Comparison of ENCODE assay signal across 20 cellular contexts in genomic region chr12:54298904-54299303, GRCh38. TPM values are rescaled to one million over a fixed set of nuclear protein-coding genes. Genes with fewer than 3 reads are reported as not detected.
DNase-seq lines count a peak whose midpoint lies in the region; ATAC-seq, FAIRE-seq and TF ChIP-seq lines count a peak whose summit lies in the region.
"Had no signal": no experiment of that assay in that cellular context is flagged by ENCODE, and none has a peak within 500 bp of the region (broad histone marks: within the 10 kb centered on the region; RNA-seq: fewer than 3 reads in every experiment).

No MANE protein-coding gene starts in this region.

- CTCF ChIA-PET in HepG2 (lab: Yijun Ruan, JAX; ENCODE audit: low intra/inter-chr PET ratio, low total read pairs): no interaction called here

- no peak for FAIRE-seq in HepG2 (lab: Jason Lieb, UNC)
- FAIRE-seq: RCC 7860 had no signal

- H3K9me3 Mint-ChIP-seq in dendritic cell treated with granulocyte-macrophage colony-stimulating factor and Interleukin-4, amounts not matched to agents 40 ng/mL and 50 ng/mL, for 4 days: no peaks in the 10 kb centered on the region
- no peaks in the 10 kb centered on the region for H3K9me3 Mint-ChIP-seq in nephron progenitor cell
- H3K9me3 Mint-ChIP-seq: GM23338 had no signal

- H3K4me3 ChIP-seq in HepG2 (replicated peaks in 1 of 3; ENCODE audit: insufficient read depth in 1 of 3, low read depth in 2 of 3, low read length in 3 of 3): no peak overlapping the region
- no peak overlapping the region for H3K4me3 ChIP-seq in right lobe of liver
- no peak overlapping the region for H3K4me3 ChIP-seq in gastrocnemius medialis
- H3K4me3 ChIP-seq in GM23248: no peak overlapping the region
- H3K4me3 ChIP-seq: GM23338 had no signal

- H3K27me3 ChIP-seq in HepG2 (ENCODE audit: control insufficient read depth in 1 of 2, insufficient read depth in 2 of 2, low read length in 2 of 2): no peaks in the 10 kb centered on the region
- no peaks in the 10 kb centered on the region for H3K27me3 ChIP-seq in right lobe of liver
- H3K27me3 ChIP-seq in gastrocnemius medialis: no peaks in the 10 kb centered on the region
- H3K27me3 ChIP-seq in GM23248 (replicated peaks; ENCODE audit: insufficient read depth): no peaks in the 10 kb centered on the region

- peak overlapping the region; percentile 82 for H3K27ac Mint-ChIP-seq in dendritic cell treated with granulocyte-macrophage colony-stimulating factor and Interleukin-4, amounts not matched to agents 40 ng/mL and 50 ng/mL, for 4 days
- H3K27ac Mint-ChIP-seq in nephron progenitor cell: no peak overlapping the region
- H3K27ac Mint-ChIP-seq: GM23338 had no signal

- TF ChIP-seq EP300 in HepG2 (IDR thresholded peaks at IDR 0.05; ENCODE audit: low read depth in 2 of 2, low read length in 2 of 2) (no peak), HepG2 (CRISPR knock-in tag; IDR thresholded peaks at IDR 0.05; ENCODE audit: borderline replicate concordance) (no peak)

- H3K9me3 ChIP-seq in HepG2 (ENCODE audit: low read length): no peaks in the 10 kb centered on the region
- no peaks in the 10 kb centered on the region for H3K9me3 ChIP-seq in right lobe of liver
- H3K9me3 ChIP-seq in gastrocnemius medialis: no peaks in the 10 kb centered on the region
- no peaks in the 10 kb centered on the region for H3K9me3 ChIP-seq in GM23248 (ENCODE audit: low read depth)

- H3K4me2 ChIP-seq in HepG2 (ENCODE audit: low read depth, low read length) (peak overlapping the region; percentile 97), GM23248 (ENCODE audit: unreplicated experiment) (no peak overlapping the region)

- H2AFZ ChIP-seq in HepG2 (ENCODE audit: low read length): no peak overlapping the region
- no peak overlapping the region for H2AFZ ChIP-seq in GM23248
- H2AFZ ChIP-seq: GM23338 had no signal

- peaks cover 93% of the 10 kb centered on the region for H3K4me1 ChIP-seq in HepG2 (ENCODE audit: insufficient read depth, low read length)
- peaks cover 0 to 9% (median 0%) of the 10 kb centered on the region in 4 donors for H3K4me1 ChIP-seq in right lobe of liver
- peaks cover 13 to 17% of the 10 kb centered on the region in 2 donors for H3K4me1 ChIP-seq in gastrocnemius medialis
- H3K4me1 ChIP-seq in GM23248 (ENCODE audit: insufficient read depth): peaks cover 17% of the 10 kb centered on the region

- no peaks in the 10 kb centered on the region for H3K27me3 Mint-ChIP-seq in dendritic cell treated with granulocyte-macrophage colony-stimulating factor and Interleukin-4, amounts not matched to agents 40 ng/mL and 50 ng/mL, for 4 days
- H3K27me3 Mint-ChIP-seq in nephron progenitor cell (ENCODE audit: low read depth, poor library complexity): peaks cover 15% of the 10 kb centered on the region

- in situ Hi-C loops in HepG2 (cut with HindIII; ENCODE audit: extremely low pct_ligation_motif_present, low pct_unique_long_range_greater_than_20kb): loop anchor here (5.0 kb wide), 1 partner anchor 63 kb away; the partner anchor contains the start of gene GPR84
- in situ Hi-C loops in gastrocnemius medialis (cut with MboI; ENCODE audit: low sequenced_read_pairs in 4 of 4): no loop called here
- in situ Hi-C loops in GM23248 (cut with MboI): no loop called here

- H3K27ac ChIP-seq in HepG2 (ENCODE audit: extremely low read length, insufficient read depth, low read length): no peak overlapping the region
- no peak overlapping the region for H3K27ac ChIP-seq in right lobe of liver
- H3K27ac ChIP-seq in substantia nigra (ENCODE audit: low read depth, low read length, poor library complexity, severe bottlenecking): no peak overlapping the region
- no peak overlapping the region for H3K27ac ChIP-seq in gastrocnemius medialis
- H3K27ac ChIP-seq in GM23248: no peak overlapping the region
- H3K27ac ChIP-seq: C4-2B had no signal

- TF ChIP-seq POLR2A in HepG2 (IDR thresholded peaks at IDR 0.05; ENCODE audit: insufficient read depth in 1 of 2, low read depth in 2 of 2, low read length in 2 of 2) (no peak), right lobe of liver (IDR thresholded peaks at IDR 0.05) (no peak), gastrocnemius medialis (IDR thresholded peaks at IDR 0.05) (no peak)

- intact Hi-C loops in HepG2 (cut with micrococcal nuclease; ENCODE audit: unreplicated experiment) (no loop called here), right lobe of liver (cut with DNase I) (loop anchor here in 1 of 2 donors (10.0 kb wide), 1 partner anchor 66 kb away; the partner anchor contains the start of gene GPR84), gastrocnemius medialis (cut with DNase I; ENCODE audit: low total_unique reads) (no loop called here)
- intact Hi-C loops in dendritic cell treated with granulocyte-macrophage colony-stimulating factor and Interleukin-4, amounts not matched to agents 40 ng/mL and 50 ng/mL, for 4 days (cut with micrococcal nuclease): loop anchor here (1.0 kb wide), 1 partner anchor 8 kb away; no protein-coding TSS in a partner anchor

- no peaks in the 10 kb centered on the region for H3K9me2 ChIP-seq in GM23248 (ENCODE audit: insufficient read depth)

- ATAC-seq in HepG2 (no peak), right lobe of liver (no peak), gastrocnemius medialis (no peak), GM18517 (IDR thresholded peaks at IDR 0.05; ENCODE audit: unreplicated experiment) (no peak)
- ATAC-seq: GM23338, SK-N-SH treated with all-trans-retinoic acid at 6 μM for 48 hours had no signal

- H3K4me1 Mint-ChIP-seq in dendritic cell treated with granulocyte-macrophage colony-stimulating factor and Interleukin-4, amounts not matched to agents 40 ng/mL and 50 ng/mL, for 4 days (ENCODE audit: low read depth): peaks cover 89% of the 10 kb centered on the region
- peaks cover 81% of the 10 kb centered on the region for H3K4me1 Mint-ChIP-seq in nephron progenitor cell

- peak overlapping the region; percentile 91 for H3K4me3 Mint-ChIP-seq in dendritic cell treated with granulocyte-macrophage colony-stimulating factor and Interleukin-4, amounts not matched to agents 40 ng/mL and 50 ng/mL, for 4 days
- peak overlapping the region; percentile 28 for H3K4me3 Mint-ChIP-seq in nephron progenitor cell

- WGBS in HepG2 (ENCODE audit: low lambda C conversion rate): 92% methylated on average over 5 of the region's 5 CpGs
- 64% methylated on average over 5 of the region's 5 CpGs for WGBS in right lobe of liver (ENCODE audit: insufficient coverage, low coverage, low lambda C conversion rate, missing lambda C conversion rate)
- WGBS in GM23248 (ENCODE audit: low coverage in 1 of 2, low lambda C conversion rate in 2 of 2, missing lambda C conversion rate in 2 of 2), 2 experiments: 61 to 69% methylated on average over 5 of the region's 5 CpGs

- H3K79me2 ChIP-seq in HepG2 (ENCODE audit: insufficient read depth, low read length): peaks cover 4% of the 10 kb centered on the region
- no peaks in the 10 kb centered on the region for H3K79me2 ChIP-seq in GM23248 (ENCODE audit: insufficient read depth)

- no peak for TF ChIP-seq RAD21 in HepG2 (CRISPR knock-in tag; IDR thresholded peaks at IDR 0.05)

- H3K36me3 Mint-ChIP-seq in dendritic cell treated with granulocyte-macrophage colony-stimulating factor and Interleukin-4, amounts not matched to agents 40 ng/mL and 50 ng/mL, for 4 days (ENCODE audit: low read depth): peaks cover 27% of the 10 kb centered on the region
- no peaks in the 10 kb centered on the region for H3K36me3 Mint-ChIP-seq in nephron progenitor cell (ENCODE audit: low read depth)

- H3K36me3 ChIP-seq in HepG2 (replicated peaks in 1 of 2; ENCODE audit: control insufficient read depth in 1 of 2, insufficient read depth in 2 of 2, low read length in 2 of 2) (no peaks in the 10 kb centered on the region), right lobe of liver (no peaks in the 10 kb centered on the region), gastrocnemius medialis (no peaks in the 10 kb centered on the region), GM23248 (ENCODE audit: low read depth) (no peaks in the 10 kb centered on the region)

- POLR2A ChIA-PET in HepG2 (lab: Yijun Ruan, JAX): interaction anchor here (0.9 to 14.6 kb wide), 6 partner anchors 10 to 60 kb away, joined by 3 to 176 read pairs (median 14); partner anchors contain the start of genes CBX5, COPZ1 and HNRNPA1

- H3K9ac ChIP-seq in HepG2 (ENCODE audit: insufficient read depth, low read depth, low read length): no peak overlapping the region
- no peak overlapping the region for H3K9ac ChIP-seq in GM23248

- no peaks in the 10 kb centered on the region for H3F3A ChIP-seq in GM23248 (ENCODE audit: insufficient read depth)

- BruUV-seq in HepG2 (replicated peaks; lab: Mats Ljungman, UMichigan): no TSS peak

- H4K20me1 ChIP-seq in HepG2 (ENCODE audit: insufficient read depth, low read length) (no peaks in the 10 kb centered on the region), GM23248 (ENCODE audit: insufficient read depth) (no peaks in the 10 kb centered on the region)

- DNase-seq in HepG2 (ENCODE audit: low spot score): no peak
- no peak for DNase-seq in right lobe of liver
- no peak for DNase-seq in nephron progenitor cell
- no peak for DNase-seq in substantia nigra (lab: John Stamatoyannopoulos, UW)
- DNase-seq in gastrocnemius medialis: no peak
- DNase-seq in GM23248: no peak
- DNase-seq: DMS53, KBM-7, NCI-H1105, NCI-H187, NCI-H446, NCI-H748 treated with DMSO at 0.1 percent for 48 hours, SHP77 had no signal

- no peak for TF ChIP-seq CTCF in HepG2 (CRISPR knock-in tag; IDR thresholded peaks at IDR 0.05)
- TF ChIP-seq CTCF in right lobe of liver (IDR thresholded peaks at IDR 0.05): no peak
- no peak for TF ChIP-seq CTCF in nephron progenitor cell (IDR thresholded peaks at IDR 0.05)
- TF ChIP-seq CTCF in gastrocnemius medialis (IDR thresholded peaks at IDR 0.05 in 4 of 5, conservative IDR thresholded peaks at IDR 0.05 in 1 of 5): no peak

RNA-seq across cellular contexts. Expression of gene NFE2, which starts 1.9 kb away (rescaled TPM):
- total RNA-seq in HepG2 (2016; rRNA removed; fragmentation: Illumina TruSeq; extraction: Trizol): 7.8 and 8.5 TPM in 2 replicates
- 2.9 and 3.4 TPM in 2 replicates for total RNA-seq in HepG2 (2016; cell fraction: cytosol; rRNA removed; fragmentation: Illumina TruSeq; extraction: Trizol; ENCODE audit: low read depth)
- total RNA-seq in HepG2 (2016; cell fraction: insoluble cytoplasmic fraction; rRNA removed; fragmentation: Illumina TruSeq; extraction: Trizol): 7.5 and 8.1 TPM in 2 replicates
- 6.2 and 6.6 TPM in 2 replicates for total RNA-seq in HepG2 (2016; cell fraction: membrane; rRNA removed; fragmentation: Illumina TruSeq; extraction: Trizol)
- 5.7 and 6.3 TPM in 2 replicates for total RNA-seq in HepG2 (2016; cell fraction: nucleus; rRNA removed; fragmentation: Illumina TruSeq; extraction: Trizol)
- polyA plus RNA-seq in HepG2 (2011; rRNA removed): 4.1 and 4.5 TPM in 2 replicates
- polyA plus RNA-seq in HepG2 (2011; cell fraction: cytosol; rRNA removed): 2.5 and 3.0 TPM in 2 replicates
- 3.5 and 3.8 TPM in 2 replicates for polyA plus RNA-seq in HepG2 (2011; cell fraction: nucleus; rRNA removed)
- polyA plus RNA-seq in HepG2 (2012): 1.3 and 1.8 TPM in 2 replicates
- polyA plus RNA-seq in HepG2 (2016; cell fraction: cytosol; fragmentation: Illumina TruSeq; extraction: Trizol; ENCODE audit: low read depth): 1.9 and 3.1 TPM in 2 replicates
- polyA plus RNA-seq in HepG2 (2016; cell fraction: insoluble cytoplasmic fraction; fragmentation: Illumina TruSeq; extraction: Trizol; ENCODE audit: low read depth): 10.3 and 10.9 TPM in 2 replicates
- polyA plus RNA-seq in HepG2 (2016; cell fraction: membrane; fragmentation: Illumina TruSeq; extraction: Trizol; ENCODE audit: low read depth): 3.7 and 4.5 TPM in 2 replicates
- polyA plus RNA-seq in HepG2 (2016; cell fraction: nucleus; fragmentation: Illumina TruSeq; extraction: Trizol; ENCODE audit: insufficient read depth, low read depth): 11.6 and 14.3 TPM in 2 replicates
- polyA minus RNA-seq in HepG2 (2011; rRNA and poly(A)+ RNA removed; ENCODE audit: low replicate concordance): 1.7 and 3.8 TPM in 2 replicates
- polyA minus RNA-seq in HepG2 (2011; cell fraction: cytosol; rRNA and poly(A)+ RNA removed): 0.49 and 2.3 TPM in 2 replicates
- 1.0 and 1.7 TPM in 2 replicates for polyA minus RNA-seq in HepG2 (2011; cell fraction: nucleus; rRNA and poly(A)+ RNA removed)
- total RNA-seq in right lobe of liver: 1 to 10 TPM in 3 of 6 experiments, under 1 TPM in 3; 0.46 to 2.8 (median 0.99) TPM
- total RNA-seq in gastrocnemius medialis: 1 to 10 TPM in 2 of 4 donors, under 1 TPM in 1, not detected in 1; 0.64 to 8.0 (median 1.8) TPM
- not detected in 2 replicates for total RNA-seq in GM23248 (2014; rRNA removed; shearing (Covaris generic))
- 0.46 TPM in 1 of 2 replicates, not detected in the other for polyA plus RNA-seq in GM23248 (2016; fragmentation: Nextera tagmentation; extraction: Ambion mirVana)
- total RNA-seq: A172 had no signal

RNA-seq across cellular contexts. Expression of gene HNRNPA1, which starts 18.4 kb away (rescaled TPM):
- 1,820 and 2,673 TPM in 2 replicates for total RNA-seq in HepG2 (2016; rRNA removed; fragmentation: Illumina TruSeq; extraction: Trizol)
- total RNA-seq in HepG2 (2016; cell fraction: cytosol; rRNA removed; fragmentation: Illumina TruSeq; extraction: Trizol; ENCODE audit: low read depth): 661 and 834 TPM in 2 replicates
- 1,900 and 2,565 TPM in 2 replicates for total RNA-seq in HepG2 (2016; cell fraction: insoluble cytoplasmic fraction; rRNA removed; fragmentation: Illumina TruSeq; extraction: Trizol)
- total RNA-seq in HepG2 (2016; cell fraction: membrane; rRNA removed; fragmentation: Illumina TruSeq; extraction: Trizol): 1,646 and 2,012 TPM in 2 replicates
- 924 and 962 TPM in 2 replicates for total RNA-seq in HepG2 (2016; cell fraction: nucleus; rRNA removed; fragmentation: Illumina TruSeq; extraction: Trizol)
- 480 and 535 TPM in 2 replicates for polyA plus RNA-seq in HepG2 (2011; rRNA removed)
- 613 and 623 TPM in 2 replicates for polyA plus RNA-seq in HepG2 (2011; cell fraction: cytosol; rRNA removed)
- 402 and 463 TPM in 2 replicates for polyA plus RNA-seq in HepG2 (2011; cell fraction: nucleus; rRNA removed)
- 1,081 and 1,908 TPM in 2 replicates for polyA plus RNA-seq in HepG2 (2012)
- polyA plus RNA-seq in HepG2 (2016; cell fraction: cytosol; fragmentation: Illumina TruSeq; extraction: Trizol; ENCODE audit: low read depth): 1,228 and 1,423 TPM in 2 replicates
- 4,120 and 4,455 TPM in 2 replicates for polyA plus RNA-seq in HepG2 (2016; cell fraction: insoluble cytoplasmic fraction; fragmentation: Illumina TruSeq; extraction: Trizol; ENCODE audit: low read depth)
- polyA plus RNA-seq in HepG2 (2016; cell fraction: membrane; fragmentation: Illumina TruSeq; extraction: Trizol; ENCODE audit: low read depth): 2,490 and 3,014 TPM in 2 replicates
- polyA plus RNA-seq in HepG2 (2016; cell fraction: nucleus; fragmentation: Illumina TruSeq; extraction: Trizol; ENCODE audit: insufficient read depth, low read depth): 1,903 and 1,961 TPM in 2 replicates
- 314 and 476 TPM in 2 replicates for polyA minus RNA-seq in HepG2 (2011; rRNA and poly(A)+ RNA removed; ENCODE audit: low replicate concordance)
- polyA minus RNA-seq in HepG2 (2011; cell fraction: cytosol; rRNA and poly(A)+ RNA removed): 569 and 577 TPM in 2 replicates
- 681 and 757 TPM in 2 replicates for polyA minus RNA-seq in HepG2 (2011; cell fraction: nucleus; rRNA and poly(A)+ RNA removed)
- total RNA-seq in right lobe of liver: 100 to 1,000 TPM in 5 of 6 experiments, 10 to 100 TPM in 1; 87.3 to 211 (median 161) TPM
- 100 to 1,000 TPM; 146 to 412 (median 186) TPM for total RNA-seq in gastrocnemius medialis
- 217 and 226 TPM in 2 replicates for total RNA-seq in GM23248 (2014; rRNA removed; shearing (Covaris generic))
- 346 and 351 TPM in 2 replicates for polyA plus RNA-seq in GM23248 (2016; fragmentation: Nextera tagmentation; extraction: Ambion mirVana)

RNA-seq across cellular contexts. Expression of gene CBX5, which starts 19.0 kb away (rescaled TPM):
- 22.2 and 45.4 TPM in 2 replicates for total RNA-seq in HepG2 (2016; rRNA removed; fragmentation: Illumina TruSeq; extraction: Trizol)
- total RNA-seq in HepG2 (2016; cell fraction: cytosol; rRNA removed; fragmentation: Illumina TruSeq; extraction: Trizol; ENCODE audit: low read depth): 3.0 TPM in 2 replicates
- 20.1 and 44.7 TPM in 2 replicates for total RNA-seq in HepG2 (2016; cell fraction: insoluble cytoplasmic fraction; rRNA removed; fragmentation: Illumina TruSeq; extraction: Trizol)
- 9.1 and 9.7 TPM in 2 replicates for total RNA-seq in HepG2 (2016; cell fraction: membrane; rRNA removed; fragmentation: Illumina TruSeq; extraction: Trizol)
- 19.3 and 21.1 TPM in 2 replicates for total RNA-seq in HepG2 (2016; cell fraction: nucleus; rRNA removed; fragmentation: Illumina TruSeq; extraction: Trizol)
- 10.5 and 16.0 TPM in 2 replicates for polyA plus RNA-seq in HepG2 (2011; rRNA removed)
- 6.7 and 8.9 TPM in 2 replicates for polyA plus RNA-seq in HepG2 (2011; cell fraction: cytosol; rRNA removed)
- 5.7 and 6.4 TPM in 2 replicates for polyA plus RNA-seq in HepG2 (2011; cell fraction: nucleus; rRNA removed)
- 8.5 and 12.6 TPM in 2 replicates for polyA plus RNA-seq in HepG2 (2012)
- polyA plus RNA-seq in HepG2 (2016; cell fraction: cytosol; fragmentation: Illumina TruSeq; extraction: Trizol; ENCODE audit: low read depth): 5.0 and 5.3 TPM in 2 replicates
- polyA plus RNA-seq in HepG2 (2016; cell fraction: insoluble cytoplasmic fraction; fragmentation: Illumina TruSeq; extraction: Trizol; ENCODE audit: low read depth): 32.3 and 33.7 TPM in 2 replicates
- 6.0 and 6.2 TPM in 2 replicates for polyA plus RNA-seq in HepG2 (2016; cell fraction: membrane; fragmentation: Illumina TruSeq; extraction: Trizol; ENCODE audit: low read depth)
- polyA plus RNA-seq in HepG2 (2016; cell fraction: nucleus; fragmentation: Illumina TruSeq; extraction: Trizol; ENCODE audit: insufficient read depth, low read depth): 17.7 and 19.9 TPM in 2 replicates
- polyA minus RNA-seq in HepG2 (2011; rRNA and poly(A)+ RNA removed; ENCODE audit: low replicate concordance): 23.7 and 77.0 TPM in 2 replicates
- 20.8 and 23.0 TPM in 2 replicates for polyA minus RNA-seq in HepG2 (2011; cell fraction: cytosol; rRNA and poly(A)+ RNA removed)
- polyA minus RNA-seq in HepG2 (2011; cell fraction: nucleus; rRNA and poly(A)+ RNA removed): 16.2 and 18.3 TPM in 2 replicates
- total RNA-seq in right lobe of liver: 10 to 100 TPM; 14.4 to 23.7 (median 20.1) TPM
- 1 to 10 TPM; 7.9 to 8.9 (median 8.1) TPM for total RNA-seq in gastrocnemius medialis
- 36.7 and 37.6 TPM in 2 replicates for total RNA-seq in GM23248 (2014; rRNA removed; shearing (Covaris generic))
- polyA plus RNA-seq in GM23248 (2016; fragmentation: Nextera tagmentation; extraction: Ambion mirVana): 29.6 TPM in 2 replicates

RNA-seq across cellular contexts. Expression of gene COPZ1, which starts 26.0 kb away (rescaled TPM):
- 125 and 201 TPM in 2 replicates for total RNA-seq in HepG2 (2016; rRNA removed; fragmentation: Illumina TruSeq; extraction: Trizol)
- 20.4 and 22.6 TPM in 2 replicates for total RNA-seq in HepG2 (2016; cell fraction: cytosol; rRNA removed; fragmentation: Illumina TruSeq; extraction: Trizol; ENCODE audit: low read depth)
- total RNA-seq in HepG2 (2016; cell fraction: insoluble cytoplasmic fraction; rRNA removed; fragmentation: Illumina TruSeq; extraction: Trizol): 123 and 217 TPM in 2 replicates
- 45.5 and 48.0 TPM in 2 replicates for total RNA-seq in HepG2 (2016; cell fraction: membrane; rRNA removed; fragmentation: Illumina TruSeq; extraction: Trizol)
- 42.3 and 53.2 TPM in 2 replicates for total RNA-seq in HepG2 (2016; cell fraction: nucleus; rRNA removed; fragmentation: Illumina TruSeq; extraction: Trizol)
- polyA plus RNA-seq in HepG2 (2011; rRNA removed): 134 and 184 TPM in 2 replicates
- 121 and 141 TPM in 2 replicates for polyA plus RNA-seq in HepG2 (2011; cell fraction: cytosol; rRNA removed)
- 41.8 and 48.0 TPM in 2 replicates for polyA plus RNA-seq in HepG2 (2011; cell fraction: nucleus; rRNA removed)
- 118 and 217 TPM in 2 replicates for polyA plus RNA-seq in HepG2 (2012)
- polyA plus RNA-seq in HepG2 (2016; cell fraction: cytosol; fragmentation: Illumina TruSeq; extraction: Trizol; ENCODE audit: low read depth): 37.1 and 37.6 TPM in 2 replicates
- polyA plus RNA-seq in HepG2 (2016; cell fraction: insoluble cytoplasmic fraction; fragmentation: Illumina TruSeq; extraction: Trizol; ENCODE audit: low read depth): 312 and 355 TPM in 2 replicates
- polyA plus RNA-seq in HepG2 (2016; cell fraction: membrane; fragmentation: Illumina TruSeq; extraction: Trizol; ENCODE audit: low read depth): 61.8 and 63.8 TPM in 2 replicates
- polyA plus RNA-seq in HepG2 (2016; cell fraction: nucleus; fragmentation: Illumina TruSeq; extraction: Trizol; ENCODE audit: insufficient read depth, low read depth): 112 and 113 TPM in 2 replicates
- 102 and 206 TPM in 2 replicates for polyA minus RNA-seq in HepG2 (2011; rRNA and poly(A)+ RNA removed; ENCODE audit: low replicate concordance)
- polyA minus RNA-seq in HepG2 (2011; cell fraction: cytosol; rRNA and poly(A)+ RNA removed): 105 and 134 TPM in 2 replicates
- 37.2 and 53.7 TPM in 2 replicates for polyA minus RNA-seq in HepG2 (2011; cell fraction: nucleus; rRNA and poly(A)+ RNA removed)
- total RNA-seq in right lobe of liver: 10 to 100 TPM; 67.3 to 89.2 (median 74.9) TPM
- total RNA-seq in gastrocnemius medialis: 100 to 1,000 TPM in 2 of 4 donors, 10 to 100 TPM in 2; 91.8 to 145 (median 107) TPM
- total RNA-seq in GM23248 (2014; rRNA removed; shearing (Covaris generic)): 149 and 204 TPM in 2 replicates
- polyA plus RNA-seq in GM23248 (2016; fragmentation: Nextera tagmentation; extraction: Ambion mirVana): 170 and 183 TPM in 2 replicates
